1 cellular context compared by ENCODE assay signal in genomic region chr17:44257815-44258750, GRCh38.
TF ChIP-seq lines count a peak whose summit lies in the region.

No MANE protein-coding gene starts in this region.

TF ChIP-seq in GM23338, 12 proteins besides CTCF, POLR2A, EP300 and RAD21 (continued from another document):
- TF ChIP-seq ZNF462 (CRISPR knock-in tag; IDR thresholded peaks at IDR 0.05) (no peak), NANOG (IDR thresholded peaks at IDR 0.05; ENCODE audit: borderline replicate concordance) (no peak), EZH2phosphoT487 (IDR thresholded peaks at IDR 0.05; ENCODE audit: unreplicated experiment) (no peak), JUNB (IDR thresholded peaks at IDR 0.05; ENCODE audit: unreplicated experiment) (no peak), STAT1 (IDR thresholded peaks at IDR 0.05; ENCODE audit: unreplicated experiment) (no peak), POLR2AphosphoS5 (IDR thresholded peaks at IDR 0.05; ENCODE audit: low read depth) (no peak), REST (IDR thresholded peaks at IDR 0.05; ENCODE audit: unreplicated experiment) (no peak), ETS1 (IDR thresholded peaks at IDR 0.05) (no peak)
